In the genomic region with DNA sequence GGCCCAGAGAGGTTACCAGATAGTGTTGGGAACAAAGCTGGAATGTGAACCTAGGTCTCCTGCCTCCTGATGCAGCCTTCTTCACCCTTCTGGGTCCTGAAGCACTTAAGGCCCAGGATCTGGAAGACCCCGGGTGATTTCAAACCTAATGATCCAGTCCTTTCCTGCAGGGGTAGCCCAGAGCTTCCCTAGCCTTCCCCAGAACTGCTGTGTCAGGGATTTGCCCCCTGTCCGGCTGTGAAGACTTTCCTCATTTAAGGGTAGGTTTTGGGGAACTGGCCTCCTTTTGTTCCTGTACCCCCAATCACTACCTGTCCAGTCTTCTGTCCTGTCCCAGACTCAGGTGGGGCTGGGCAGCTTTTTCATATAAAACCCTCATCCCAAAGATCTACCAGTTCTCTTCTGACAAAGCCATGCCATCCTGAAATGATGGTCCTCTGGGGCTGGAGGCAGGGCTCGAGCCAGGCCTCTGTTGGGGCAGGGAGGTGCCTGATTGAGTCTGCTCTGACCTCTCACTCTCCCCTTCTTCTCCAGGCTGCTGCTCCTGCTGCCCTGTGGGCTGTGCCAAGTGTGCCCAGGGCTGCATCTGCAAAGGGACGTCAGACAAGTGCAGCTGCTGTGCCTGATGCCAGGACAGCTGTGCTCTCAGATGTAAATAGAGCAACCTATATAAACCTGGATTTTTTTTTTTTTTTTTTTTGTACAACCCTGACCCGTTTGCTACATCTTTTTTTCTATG, we compare ENCODE assay signal across 9 cellular contexts. TPM values are rescaled to one million over a fixed set of nuclear protein-coding genes. Genes with fewer than 3 reads are reported as not detected.
DNase-seq lines count a peak whose midpoint lies in the region; ATAC-seq, FAIRE-seq and TF ChIP-seq lines count a peak whose summit lies in the region.
"Had no signal": no experiment of that assay in that cellular context is flagged by ENCODE, and none has a peak within 500 bp of the region (broad histone marks: within the 10 kb centered on the region; RNA-seq: fewer than 3 reads in every experiment).

No MANE protein-coding gene starts in this region.

- no peak overlapping the region for H3K27ac Mint-ChIP-seq in activated CD8-positive, alpha-beta memory T cell treated with anti-CD3 and anti-CD28 coated beads, Interleukin-2, amount 10 ng/mL, durations not matched to agents 7 days and 5 days
- no peak overlapping the region for H3K27ac Mint-ChIP-seq in astrocyte (ENCODE audit: unreplicated experiment)

- no peak for FAIRE-seq in astrocyte (lab: Jason Lieb, UNC)

- H3K27ac ChIP-seq in astrocyte (ENCODE audit: low read depth, low read length) (no peak overlapping the region), left lung (no peak overlapping the region), thoracic aorta (peak overlapping the region; percentile 80)

- H4K20me1 ChIP-seq in astrocyte (ENCODE audit: insufficient read depth, low read length): no peaks in the 10 kb centered on the region

- no peaks in the 10 kb centered on the region for H3K79me2 ChIP-seq in astrocyte (ENCODE audit: insufficient read depth, low read length)

- peak overlapping the region; percentile 86 for H3K9ac ChIP-seq in astrocyte (ENCODE audit: low read length)

- peak overlapping the region; percentile 89 for H3K4me3 Mint-ChIP-seq in activated CD8-positive, alpha-beta memory T cell treated with anti-CD3 and anti-CD28 coated beads, Interleukin-2, amount 10 ng/mL, durations not matched to agents 7 days and 5 days
- no peak overlapping the region for H3K4me3 Mint-ChIP-seq in astrocyte (ENCODE audit: unreplicated experiment)

- H3K4me3 ChIP-seq in astrocyte (ENCODE audit: insufficient read depth, low read depth, low read length) (peak overlapping the region; percentile 80), left lung (peak overlapping the region; percentile 55), thoracic aorta (peak overlapping the region; percentile 85)

- H3K27me3 ChIP-seq in astrocyte (ENCODE audit: insufficient read depth, low read length) (no peaks in the 10 kb centered on the region), left lung (no peaks in the 10 kb centered on the region), thoracic aorta (replicated peaks; ENCODE audit: insufficient read depth) (no peaks in the 10 kb centered on the region)

- H3K36me3 ChIP-seq in astrocyte (ENCODE audit: insufficient read depth, low read length) (no peaks in the 10 kb centered on the region), left lung (no peaks in the 10 kb centered on the region), thoracic aorta (no peaks in the 10 kb centered on the region)

- peaks cover 25% of the 10 kb centered on the region for H3K4me1 Mint-ChIP-seq in activated CD8-positive, alpha-beta memory T cell treated with anti-CD3 and anti-CD28 coated beads, Interleukin-2, amount 10 ng/mL, durations not matched to agents 7 days and 5 days
- peaks cover 3% of the 10 kb centered on the region for H3K4me1 Mint-ChIP-seq in astrocyte (ENCODE audit: low read depth, unreplicated experiment)

- peaks cover 14% of the 10 kb centered on the region for H3K4me1 ChIP-seq in astrocyte (ENCODE audit: insufficient read depth, low read length)
- H3K4me1 ChIP-seq in left lung: peaks cover 10 to 18% of the 10 kb centered on the region in 2 donors
- H3K4me1 ChIP-seq in thoracic aorta (ENCODE audit: control insufficient read depth in 1 of 2, low read depth in 2 of 2): peaks cover 20 to 35% of the 10 kb centered on the region in 2 donors

- H3K9me3 ChIP-seq in astrocyte (ENCODE audit: insufficient read depth, low read depth, low read length): peaks cover 3% of the 10 kb centered on the region
- H3K9me3 ChIP-seq in left lung: peaks cover 0 to 8% of the 10 kb centered on the region in 2 donors
- H3K9me3 ChIP-seq in thoracic aorta: no peaks in the 10 kb centered on the region

- TF ChIP-seq CTCF in astrocyte (IDR thresholded peaks at IDR 0.05; ENCODE audit: insufficient read depth, low read depth, low read length) (no peak), left lung (IDR thresholded peaks at IDR 0.05) (no peak), thoracic aorta (IDR thresholded peaks at IDR 0.05) (no peak), GM20000 (IDR thresholded peaks at IDR 0.05; ENCODE audit: extremely low read depth, missing control alignments) (no peak)

- no peak overlapping the region for H2AFZ ChIP-seq in astrocyte (ENCODE audit: low read depth, low read length)

- peak overlapping the region; percentile 95 for H3K4me2 ChIP-seq in astrocyte (ENCODE audit: low read length)

- H3K27me3 Mint-ChIP-seq in activated CD8-positive, alpha-beta memory T cell treated with anti-CD3 and anti-CD28 coated beads, Interleukin-2, amount 10 ng/mL, durations not matched to agents 7 days and 5 days: peaks cover 1% of the 10 kb centered on the region
- H3K27me3 Mint-ChIP-seq in astrocyte (ENCODE audit: low read depth, unreplicated experiment): peaks cover 47% of the 10 kb centered on the region

- peaks cover 1% of the 10 kb centered on the region for H3K36me3 Mint-ChIP-seq in activated CD8-positive, alpha-beta memory T cell treated with anti-CD3 and anti-CD28 coated beads, Interleukin-2, amount 10 ng/mL, durations not matched to agents 7 days and 5 days
- peaks cover 3% of the 10 kb centered on the region for H3K36me3 Mint-ChIP-seq in astrocyte (ENCODE audit: low read depth, unreplicated experiment)

- intact Hi-C loops in left lung (cut with DNase I): no loop called here

- no peak for DNase-seq in activated CD8-positive, alpha-beta memory T cell treated with anti-CD3 and anti-CD28 coated beads, Interleukin-2, amount 10 ng/mL, durations not matched to agents 7 days and 5 days
- no peak for DNase-seq in activated CD8-positive, alpha-beta memory T cell treated with anti-CD3 and anti-CD28 coated beads, Interleukin-2, amount 50 U/mL, for 48 hours
- DNase-seq in astrocyte (ENCODE audit: low read depth) (no peak), left lung (no peak), thoracic aorta (ENCODE audit: low spot score) (no peak), NCI-H2196 treated with DMSO at 0.1 percent for 48 hours (lab: John Stamatoyannopoulos, UW; ENCODE audit: unreplicated experiment) (no peak), mucosa of gallbladder (ENCODE audit: low spot score) (no peak), GM20000 (ENCODE audit: low spot score) (no peak)
- DNase-seq: activated CD4-positive, alpha-beta T cell treated with anti-CD3 and anti-CD28 coated beads for 1 hour had no signal

- ATAC-seq in activated CD8-positive, alpha-beta memory T cell treated with anti-CD3 and anti-CD28 coated beads, Interleukin-2, amount 10 ng/mL, durations not matched to agents 7 days and 5 days: no peak
- no peak for ATAC-seq in left lung
- no peak for ATAC-seq in thoracic aorta (ENCODE audit: insufficient number of reproducible peaks, low FRiP score, low read depth)

- H3K9me3 Mint-ChIP-seq in activated CD8-positive, alpha-beta memory T cell treated with anti-CD3 and anti-CD28 coated beads, Interleukin-2, amount 10 ng/mL, durations not matched to agents 7 days and 5 days (ENCODE audit: low read depth): no peaks in the 10 kb centered on the region
- peaks cover 17% of the 10 kb centered on the region for H3K9me3 Mint-ChIP-seq in astrocyte (ENCODE audit: unreplicated experiment)

- CTCF ChIA-PET in activated CD8-positive, alpha-beta memory T cell treated with anti-CD3 and anti-CD28 coated beads, Interleukin-2, amount 10 ng/mL, durations not matched to agents 7 days and 5 days (lab: Charles Lee): interaction anchor here (0.8 to 3.9 kb wide), 7 partner anchors 8 to 107 kb away, joined by 3 to 30 read pairs (median 5); a partner anchor contains a TSS

RNA-seq across cellular contexts. Expression of a gene that starts 1.3 kb away (rescaled TPM):
- total RNA-seq in activated CD8-positive, alpha-beta memory T cell treated with anti-CD3 and anti-CD28 coated beads, Interleukin-2, amount 10 ng/mL, durations not matched to agents 7 days and 5 days: 10 to 100 TPM; 34.2 to 39.5 TPM
- total RNA-seq in astrocyte (7.0 and 9.7 TPM in 2 replicates), left lung (100 to 1,000 TPM in 1 of 2 donors, 10 to 100 TPM in 1; 78.4 to 126 TPM), thoracic aorta (100 to 1,000 TPM; 308 to 320 TPM), mucosa of gallbladder (75.1 TPM)

RNA-seq across cellular contexts. Expression of a gene that starts 14.0 kb away (rescaled TPM):
- total RNA-seq in activated CD8-positive, alpha-beta memory T cell treated with anti-CD3 and anti-CD28 coated beads, Interleukin-2, amount 10 ng/mL, durations not matched to agents 7 days and 5 days: not detected
- total RNA-seq in astrocyte (not detected in 2 replicates), left lung (1 to 10 TPM in 1 of 2 donors, not detected in 1; 2.3 TPM), thoracic aorta (not detected), mucosa of gallbladder (2.9 TPM)

RNA-seq across cellular contexts. Expression of a gene that starts 15.7 kb away (rescaled TPM):
- 1 to 10 TPM; 2.8 to 3.4 TPM for total RNA-seq in activated CD8-positive, alpha-beta memory T cell treated with anti-CD3 and anti-CD28 coated beads, Interleukin-2, amount 10 ng/mL, durations not matched to agents 7 days and 5 days
- 0.87 TPM in 1 of 2 replicates, not detected in the other for total RNA-seq in astrocyte
- total RNA-seq in left lung: 10 to 100 TPM in 1 of 2 donors, 1 to 10 TPM in 1; 2.7 to 22.1 TPM
- total RNA-seq in thoracic aorta: 10 to 100 TPM in 1 of 2 donors, not detected in 1; 34.7 TPM
- 55.2 TPM for total RNA-seq in mucosa of gallbladder

RNA-seq across cellular contexts. Expression of a gene that starts 25.8 kb away (rescaled TPM):
- 10 to 100 TPM; 11.4 to 20.6 TPM for total RNA-seq in activated CD8-positive, alpha-beta memory T cell treated with anti-CD3 and anti-CD28 coated beads, Interleukin-2, amount 10 ng/mL, durations not matched to agents 7 days and 5 days
- total RNA-seq in astrocyte: not detected in 2 replicates
- 10 to 100 TPM in 1 of 2 donors, 1 to 10 TPM in 1; 8.8 to 14.8 TPM for total RNA-seq in left lung
- 1 to 10 TPM; 3.1 to 3.9 TPM for total RNA-seq in thoracic aorta
- total RNA-seq in mucosa of gallbladder: 36.6 TPM

RNA-seq across cellular contexts. Expression of a gene that starts 31.9 kb away (rescaled TPM):
- not detected for total RNA-seq in activated CD8-positive, alpha-beta memory T cell treated with anti-CD3 and anti-CD28 coated beads, Interleukin-2, amount 10 ng/mL, durations not matched to agents 7 days and 5 days
- total RNA-seq in astrocyte (not detected in 2 replicates), left lung (not detected), thoracic aorta (not detected), mucosa of gallbladder (not detected)

Comparison
In these comparisons a context has a peak if more than half of its experiments do, and no peak if none do; other contexts are left out.
1. H3K27ac ChIP-seq: peak in thoracic aorta (2 of 2); none in astrocyte (single experiment) and left lung (0 of 2).
2. Peak in every context shown above with its lines, with median percentiles within 50 percentile points of each other: H3K4me3 ChIP-seq.